In genomic region chr16:30406911-30407793, GRCh38 we compare ENCODE assay signal across 8 cellular contexts. TPM values are rescaled to one million over a fixed set of nuclear protein-coding genes. Genes with fewer than 3 reads are reported as not detected.
DNase-seq lines count a peak whose midpoint lies in the region; ATAC-seq and TF ChIP-seq lines count a peak whose summit lies in the region.

Gene ZNF771, plus strand, starts transcription at chr16:30407606. Its CDS starts 448 bp downstream, at chr16:30408054.

- intact Hi-C loops in activated T-helper 2 cell treated with anti-CD3 and anti-CD28 coated beads, Interferon-gamma antibody, Interleukin-2, Interleukin-4, amounts not matched to agents 10 μg/mL and 5 μg/mL and 100 μg/mL, durations not matched to agents 14 hours and 24 hours and 36 hours (cut with micrococcal nuclease) = loop anchor here (2.0 to 10.0 kb wide), 5 partner anchors 24 to 312 kb away; partner anchors contain the start of genes CD2BP2, DCTPP1, MAPK3 and TBX6

- no peak for TF ChIP-seq RAD21 in Ishikawa (IDR thresholded peaks at IDR 0.05; ENCODE audit: low read depth)

- peaks cover 20% of the 10 kb centered on the region for H3K36me3 Mint-ChIP-seq in activated T-helper 2 cell treated with anti-CD3 and anti-CD28 coated beads, Interferon-gamma antibody, Interleukin-2, Interleukin-4, amounts not matched to agents 10 μg/mL and 5 μg/mL and 100 μg/mL, durations not matched to agents 14 hours and 24 hours and 36 hours (ENCODE audit: low read depth)
- peaks cover 8% of the 10 kb centered on the region for H3K36me3 Mint-ChIP-seq in nephron (ENCODE audit: low read depth)

- TF ChIP-seq CTCF in fibroblast of pulmonary artery (IDR thresholded peaks at IDR 0.05; ENCODE audit: low read length, missing control alignments) (no peak), nephron (IDR thresholded peaks at IDR 0.05; ENCODE audit: unreplicated experiment in 3 of 3) (peak in 1 of 3 experiments; percentile 25)

- H3K4me1 Mint-ChIP-seq in activated T-helper 2 cell treated with anti-CD3 and anti-CD28 coated beads, Interferon-gamma antibody, Interleukin-2, Interleukin-4, amounts not matched to agents 10 μg/mL and 5 μg/mL and 100 μg/mL, durations not matched to agents 14 hours and 24 hours and 36 hours (ENCODE audit: low read depth) = peaks cover 27% of the 10 kb centered on the region
- H3K4me1 Mint-ChIP-seq in nephron = peaks cover 16% of the 10 kb centered on the region

- ATAC-seq in GM21528 (IDR thresholded peaks at IDR 0.05; ENCODE audit: low FRiP score, unreplicated experiment) = peak; percentile 69
- peak; percentile 88 for ATAC-seq in stimulated activated naive CD8-positive, alpha-beta T cell treated with anti-CD3 and anti-CD28 coated beads, Interleukin-15, Interleukin-2, amounts not matched to agents 100 U/mL and 50 U/mL, for 24 hours

- H3K27me3 Mint-ChIP-seq in activated T-helper 2 cell treated with anti-CD3 and anti-CD28 coated beads, Interferon-gamma antibody, Interleukin-2, Interleukin-4, amounts not matched to agents 10 μg/mL and 5 μg/mL and 100 μg/mL, durations not matched to agents 14 hours and 24 hours and 36 hours (ENCODE audit: low read depth) = no peaks in the 10 kb centered on the region
- H3K27me3 Mint-ChIP-seq in nephron (ENCODE audit: low read depth) = no peaks in the 10 kb centered on the region

- DNase-seq in DMS53 treated with DMSO at 0.1 percent for 48 hours (lab: John Stamatoyannopoulos, UW; ENCODE audit: unreplicated experiment) (peak; percentile 78), RKO (ENCODE audit: low spot score) (peak; percentile 87), fibroblast of pulmonary artery (ENCODE audit: low read depth) (peak; percentile 86)
- peak; percentile 82 for DNase-seq in activated T-helper 2 cell treated with anti-CD3 and anti-CD28 coated beads, Interferon-gamma antibody, Interleukin-2, Interleukin-4, amounts not matched to agents 10 μg/mL and 5 μg/mL and 100 μg/mL, durations not matched to agents 14 hours and 24 hours and 36 hours (ENCODE audit: low spot score)
- DNase-seq in stimulated activated naive CD8-positive, alpha-beta T cell treated with anti-CD3 and anti-CD28 coated beads, Interleukin-15, Interleukin-2, amounts not matched to agents 100 U/mL and 50 U/mL, for 24 hours = peak; percentile 96

- peak within 1 kb of the TSS; percentile 97 for H3K27ac Mint-ChIP-seq in activated T-helper 2 cell treated with anti-CD3 and anti-CD28 coated beads, Interferon-gamma antibody, Interleukin-2, Interleukin-4, amounts not matched to agents 10 μg/mL and 5 μg/mL and 100 μg/mL, durations not matched to agents 14 hours and 24 hours and 36 hours
- H3K27ac Mint-ChIP-seq in nephron = peak within 1 kb of the TSS; percentile 72 to 92 (median 87)

- no peaks in the 10 kb centered on the region for H3K9me3 Mint-ChIP-seq in activated T-helper 2 cell treated with anti-CD3 and anti-CD28 coated beads, Interferon-gamma antibody, Interleukin-2, Interleukin-4, amounts not matched to agents 10 μg/mL and 5 μg/mL and 100 μg/mL, durations not matched to agents 14 hours and 24 hours and 36 hours
- no peaks in the 10 kb centered on the region for H3K9me3 Mint-ChIP-seq in nephron

- H3K4me3 ChIP-seq in fibroblast of pulmonary artery (replicated peaks; ENCODE audit: low read depth, low read length) = peak within 1 kb of the TSS; percentile 73

- peak within 1 kb of the TSS; percentile 95 for H3K4me3 Mint-ChIP-seq in activated T-helper 2 cell treated with anti-CD3 and anti-CD28 coated beads, Interferon-gamma antibody, Interleukin-2, Interleukin-4, amounts not matched to agents 10 μg/mL and 5 μg/mL and 100 μg/mL, durations not matched to agents 14 hours and 24 hours and 36 hours (ENCODE audit: low read depth)
- H3K4me3 Mint-ChIP-seq in nephron = peak within 1 kb of the TSS; percentile 91 to 98 (median 94)

- TF ChIP-seq EP300 in Ishikawa (IDR thresholded peaks at IDR 0.05; ENCODE audit: borderline replicate concordance) = no peak

TF ChIP-seq in Ishikawa, 13 proteins besides CTCF, POLR2A, EP300 and RAD21:
- TF ChIP-seq TEAD4 (IDR thresholded peaks at IDR 0.05) (no peak), CREB1 (IDR thresholded peaks at IDR 0.05; ENCODE audit: low read depth) (no peak), TCF12 (IDR thresholded peaks at IDR 0.05; ENCODE audit: low read depth) (peak; percentile 14; the same call in 1 of the 2 replicates), EGR1 (IDR thresholded peaks at IDR 0.05) (no peak; the same call in none of the 2 replicates), USF1 (IDR thresholded peaks at IDR 0.05) (peak; percentile 86), MAX (IDR thresholded peaks at IDR 0.05) (peak; percentile 94), REST (IDR thresholded peaks at IDR 0.05; ENCODE audit: low read depth) (peak; percentile 25; the same call in 1 of the 2 replicates), FOXM1 (IDR thresholded peaks at IDR 0.05; ENCODE audit: borderline replicate concordance, low read depth) (no peak), TAF1 (IDR thresholded peaks at IDR 0.05; ENCODE audit: low read depth) (peak; percentile 82), NFIC (IDR thresholded peaks at IDR 0.05) (peak; percentile 54), ZBTB7A (IDR thresholded peaks at IDR 0.05; ENCODE audit: low read depth) (0 out of 2 replicates have a peak, but pooled peaks have one; percentile 59), CEBPB (IDR thresholded peaks at IDR 0.05) (no peak), YY1 (IDR thresholded peaks at IDR 0.05; ENCODE audit: low read depth) (0 out of 2 replicates have a peak, but pooled peaks have one; percentile 8)
TF ChIP-seq in Ishikawa: peak in this region for 8.

RNA-seq across cellular contexts. Expression of gene ZNF771, which starts in this region (rescaled TPM):
- total RNA-seq in activated T-helper 2 cell treated with anti-CD3 and anti-CD28 coated beads, Interferon-gamma antibody, Interleukin-2, Interleukin-4, amounts not matched to agents 10 μg/mL and 5 μg/mL and 100 μg/mL, durations not matched to agents 14 hours and 24 hours and 36 hours = 8.3 and 9.3 TPM in 2 replicates

Comparison
In these comparisons a context has a peak if more than half of its experiments do, and no peak if none do; other contexts are left out.
1. Peak in every context shown above with its lines: DNase-seq, ATAC-seq and H3K4me3 ChIP-seq.